In genomic region chr17:3723556-3724372, GRCh38 we compare ENCODE assay signal across 8 cellular contexts. TPM values are rescaled to one million over a fixed set of nuclear protein-coding genes. Genes with fewer than 3 reads are reported as not detected.
DNase-seq lines count a peak whose midpoint lies in the region; ATAC-seq and TF ChIP-seq lines count a peak whose summit lies in the region.

Gene HASPIN, plus strand, starts transcription at chr17:3723903. Its CDS starts 33 bp downstream, at chr17:3723936.

- peak; percentile 50 for TF ChIP-seq POLR2A in breast epithelium (IDR thresholded peaks at IDR 0.05)

- DNase-seq in NCI-H2171 (lab: John Stamatoyannopoulos, UW) (peak; percentile 94), WERI-Rb-1 (peak; percentile 91), breast epithelium (ENCODE audit: low spot score in 2 of 2) (peak; percentile 72 to 90), iPS-NIHi7 (ENCODE audit: extremely low spot score) (peak; percentile 99), smooth muscle cell of the brain vasculature (ENCODE audit: low read depth, low spot score) (peak; percentile 67)

- TF ChIP-seq CTCF in WERI-Rb-1 (IDR thresholded peaks at IDR 0.05; ENCODE audit: low read depth, low read length) (peak; percentile 37), breast epithelium (IDR thresholded peaks at IDR 0.05) (peak; percentile 16 to 30 (median 25))

- H2AFZ ChIP-seq in ACC112 (ENCODE audit: low read length, unreplicated experiment), result peak within 1 kb of the TSS; percentile 87

- intact Hi-C loops in breast epithelium (cut with DNase I; ENCODE audit: low total_unique reads), result no loop called here

- peaks cover 31% of the 10 kb centered on the region for H3K4me1 ChIP-seq in ACC112 (ENCODE audit: control insufficient read depth, insufficient read depth, low read length, unreplicated experiment)
- peaks cover 0 to 7% of the 10 kb centered on the region in 2 donors for H3K4me1 ChIP-seq in breast epithelium

- ATAC-seq in GM18861 (IDR thresholded peaks at IDR 0.05; ENCODE audit: unreplicated experiment) (peak; percentile 66), HG03097 (IDR thresholded peaks at IDR 0.05; ENCODE audit: low FRiP score, unreplicated experiment) (peak; percentile 78)

- peaks cover 51% of the 10 kb centered on the region for H3K79me2 ChIP-seq in ACC112 (ENCODE audit: control insufficient read depth, insufficient read depth, low read length, unreplicated experiment)

- H3K36me3 ChIP-seq in ACC112 (ENCODE audit: insufficient read depth, low read length) (peaks cover 3% of the 10 kb centered on the region; the same call in 1 of the 2 replicates), WERI-Rb-1 (peaks cover 46% of the 10 kb centered on the region), breast epithelium (no peaks in the 10 kb centered on the region)

- H3K4me3 ChIP-seq in ACC112 (ENCODE audit: low read depth, low read length), result peak within 1 kb of the TSS; percentile 92
- peak within 1 kb of the TSS; percentile 92 for H3K4me3 ChIP-seq in WERI-Rb-1 (ENCODE audit: low read depth, low read length)
- peak within 1 kb of the TSS; percentile 77 to 89 (median 78) for H3K4me3 ChIP-seq in breast epithelium

- H3K27ac ChIP-seq in ACC112 (ENCODE audit: low read depth, low read length), result peak within 1 kb of the TSS; percentile 30
- peak within 1 kb of the TSS; percentile 91 for H3K27ac ChIP-seq in WERI-Rb-1
- H3K27ac ChIP-seq in breast epithelium, result peak within 1 kb of the TSS; percentile 85 to 88

- H3K27me3 ChIP-seq in ACC112 (ENCODE audit: insufficient read depth, low read length) (no peaks in the 10 kb centered on the region), WERI-Rb-1 (ENCODE audit: insufficient read depth, low read depth, severe bottlenecking) (no peaks in the 10 kb centered on the region), breast epithelium (no peaks in the 10 kb centered on the region)

- H3K9me3 ChIP-seq in WERI-Rb-1 (ENCODE audit: severe bottlenecking) (no peaks in the 10 kb centered on the region), breast epithelium (no peaks in the 10 kb centered on the region)

RNA-seq across cellular contexts. Expression of gene HASPIN, which starts in this region (rescaled TPM):
- total RNA-seq in breast epithelium, result under 1 TPM; 0.29 to 0.48 (median 0.33) TPM

Comparison
In these comparisons a context has a peak if more than half of its experiments do, and no peak if none do; other contexts are left out.
1. Peak in every context shown above with its lines: DNase-seq, ATAC-seq, H3K4me3 ChIP-seq and H3K27ac ChIP-seq.
2. Peak in DNase-seq, H3K4me3 ChIP-seq and H3K27ac ChIP-seq in breast epithelium; RNA of the gene not detected or under 1 TPM.
3. H3K27ac ChIP-seq: peak in every context shown above with its lines; median percentile 91 in WERI-Rb-1; 86 in breast epithelium; 30 in ACC112.